8 cellular contexts compared by ENCODE assay signal in genomic region chr17:2776589-2777241, GRCh38. TPM values are rescaled to one million over a fixed set of nuclear protein-coding genes. Genes with fewer than 3 reads are reported as not detected.
DNase-seq lines count a peak whose midpoint lies in the region; ATAC-seq and FAIRE-seq lines count a peak whose summit lies in the region.

No MANE protein-coding gene starts in this region.

- 0 to 1% (median 0%) methylated on average over 40 to 80 of the region's 80 CpGs for WGBS in small intestine, 3 donors

- H3K4me3 ChIP-seq in NT2/D1 (ENCODE audit: insufficient read length, low read depth) (peak overlapping the region; percentile 62), small intestine (ENCODE audit: low read depth in 1 of 2, low read length in 2 of 2) (peak overlapping the region in 1 of 2 donors; percentile 46)

- ATAC-seq in HG03175 (IDR thresholded peaks at IDR 0.05; ENCODE audit: unreplicated experiment), result no peak

- peaks cover 3% of the 10 kb centered on the region for H3K27me3 ChIP-seq in NT2/D1 (ENCODE audit: insufficient read depth, insufficient read length)
- peaks cover 0 to 15% of the 10 kb centered on the region in 2 donors for H3K27me3 ChIP-seq in small intestine (ENCODE audit: control insufficient read depth in 2 of 2, insufficient read depth in 2 of 2, low read length in 2 of 2)

- no peak for FAIRE-seq in small intestine (lab: Jason Lieb, UNC)

- H3K36me3 ChIP-seq in NT2/D1 (ENCODE audit: insufficient read depth, insufficient read length, low read length) (no peaks in the 10 kb centered on the region), small intestine (ENCODE audit: control insufficient read depth in 2 of 2, insufficient read depth in 2 of 2, low read length in 2 of 2) (no peaks in the 10 kb centered on the region)

- H3K9me3 ChIP-seq in NT2/D1 (ENCODE audit: insufficient read depth, low read length) (no peaks in the 10 kb centered on the region), small intestine (ENCODE audit: control insufficient read depth, low read depth) (no peaks in the 10 kb centered on the region)

- H3K27ac ChIP-seq in small intestine (ENCODE audit: low read depth in 1 of 2, low read length in 1 of 2), result no peak overlapping the region

- peak; percentile 19 for DNase-seq in NCI-H2196 (lab: John Stamatoyannopoulos, UW; ENCODE audit: unreplicated experiment)
- no peak for DNase-seq in NCI-H2196 treated with DMSO at 0.1 percent for 48 hours (lab: John Stamatoyannopoulos, UW; ENCODE audit: unreplicated experiment)
- DNase-seq in NT2/D1 (ENCODE audit: low read depth, low spot score), result no peak
- peak in 29 of 42 donors; percentile 16 to 72 (median 39) for DNase-seq in head of caudate nucleus
- DNase-seq in small intestine, result peak; percentile 43
- no peak for DNase-seq in activated gamma-delta T cell treated with Interleukin-2 at 50 U/mL for 16 hours
- no peak for DNase-seq in OCI-M1 (lab: John Stamatoyannopoulos, UW)

- intact Hi-C loops in head of caudate nucleus (cut with DNase I), result no loop called here

- H3K4me1 ChIP-seq in NT2/D1 (ENCODE audit: insufficient read depth, insufficient read length) (peaks cover 7% of the 10 kb centered on the region), small intestine (ENCODE audit: control insufficient read depth in 2 of 2, insufficient read depth in 1 of 2, low read depth in 1 of 2, low read length in 1 of 2) (no peaks in the 10 kb centered on the region)

- H3K9ac ChIP-seq in NT2/D1 (ENCODE audit: insufficient read length, low read depth), result peak overlapping the region; percentile 89

RNA-seq across cellular contexts. Expression of gene RAP1GAP2, which starts 19.5 kb away (rescaled TPM):
- polyA plus RNA-seq in small intestine, result 10 to 100 TPM in 1 of 3 donors, 1 to 10 TPM in 2; 4.9 to 10.4 (median 6.5) TPM

RNA-seq across cellular contexts. Expression of gene CCDC92B, which starts 27.3 kb away (rescaled TPM):
- under 1 TPM in 2 of 3 donors, not detected in 1; 0.22 to 0.75 TPM for polyA plus RNA-seq in small intestine

Comparison
In these comparisons a context has a peak if more than half of its experiments do, and no peak if none do; other contexts are left out.
1. DNase-seq: peak in NCI-H2196 (single experiment), head of caudate nucleus (29 of 42) and small intestine (single experiment); none in NCI-H2196 treated with DMSO at 0.1 percent for 48 hours (single experiment), NT2/D1 (single experiment), activated gamma-delta T cell treated with Interleukin-2 at 50 U/mL for 16 hours (single experiment) and OCI-M1 (single experiment).